16 cellular contexts compared by ENCODE assay signal in genomic region chr4:26136615-26137014, GRCh38.
A peak's percentile ranks its signal among the peaks of the same experiment; 100 is the strongest.
DNase-seq lines count a peak whose midpoint lies in the region; ATAC-seq and TF ChIP-seq lines count a peak whose summit lies in the region.
"Had no signal": no experiment of that assay in that cellular context is flagged by ENCODE, and none has a peak within 500 bp of the region (broad histone marks: within the 10 kb centered on the region; RNA-seq: fewer than 3 reads in every experiment).

No MANE protein-coding gene starts in this region.

- H3K4me1 ChIP-seq in uterus: no peaks in the 10 kb centered on the region

- H3K27ac Mint-ChIP-seq in stimulated activated naive CD8-positive, alpha-beta T cell treated with anti-CD3 and anti-CD28 coated beads, Interleukin-15, Interleukin-2, amounts not matched to agents 100 ng/mL and 50 ng/mL, for 24 hours: peak overlapping the region; percentile 4
- H3K27ac Mint-ChIP-seq in activated T-helper 1 cell treated with anti-CD3 and anti-CD28 coated beads, Interleukin-12 subunit alpha, Interleukin-12 subunit beta, Interleukin-2, Interleukin-4 antibody, amounts not matched to agents 30 ng/mL and 10 ng/mL and 1 ng/mL, durations not matched to agents 14 hours and 24 hours and 36 hours: peak overlapping the region; percentile 42
- peak overlapping the region; percentile 26 for H3K27ac Mint-ChIP-seq in progenitor cell of endocrine pancreas
- no peak overlapping the region for H3K27ac Mint-ChIP-seq in glutamatergic neuron (ENCODE audit: unreplicated experiment)
- H3K27ac Mint-ChIP-seq: CD4-positive, alpha-beta memory T cell; GM23338 had no signal

- H3K36me3 ChIP-seq in uterus: no peaks in the 10 kb centered on the region
- H3K36me3 ChIP-seq: BLaER1 had no signal

- H3K4me3 Mint-ChIP-seq in stimulated activated naive CD8-positive, alpha-beta T cell treated with anti-CD3 and anti-CD28 coated beads, Interleukin-15, Interleukin-2, amounts not matched to agents 100 ng/mL and 50 ng/mL, for 24 hours: no peak overlapping the region
- no peak overlapping the region for H3K4me3 Mint-ChIP-seq in activated T-helper 1 cell treated with anti-CD3 and anti-CD28 coated beads, Interleukin-12 subunit alpha, Interleukin-12 subunit beta, Interleukin-2, Interleukin-4 antibody, amounts not matched to agents 30 ng/mL and 10 ng/mL and 1 ng/mL, durations not matched to agents 14 hours and 24 hours and 36 hours
- no peak overlapping the region for H3K4me3 Mint-ChIP-seq in progenitor cell of endocrine pancreas (ENCODE audit: low read depth)
- no peak overlapping the region for H3K4me3 Mint-ChIP-seq in glutamatergic neuron (ENCODE audit: unreplicated experiment)
- H3K4me3 Mint-ChIP-seq: CD14-positive monocyte; CD4-positive, alpha-beta memory T cell; GM23338 had no signal

- TF ChIP-seq CTCF in progenitor cell of endocrine pancreas (IDR thresholded peaks at IDR 0.05; ENCODE audit: unreplicated experiment): no peak
- no peak for TF ChIP-seq CTCF in uterus (IDR thresholded peaks at IDR 0.05)
- TF ChIP-seq CTCF in glutamatergic neuron (IDR thresholded peaks at IDR 0.05; ENCODE audit: partially characterized antibody, unreplicated experiment): no peak

- ATAC-seq in stimulated activated naive CD8-positive, alpha-beta T cell treated with anti-CD3 and anti-CD28 coated beads, Interleukin-15, Interleukin-2, amounts not matched to agents 100 U/mL and 50 U/mL, for 24 hours: no peak
- ATAC-seq: GM23338 had no signal

- H3K27ac ChIP-seq in uterus: no peak overlapping the region
- H3K27ac ChIP-seq: BLaER1 had no signal

- intact Hi-C loops in activated T-helper 1 cell treated with anti-CD3 and anti-CD28 coated beads, Interleukin-12 subunit alpha, Interleukin-12 subunit beta, Interleukin-2, Interleukin-4 antibody, amounts not matched to agents 30 ng/mL and 10 ng/mL and 1 ng/mL, durations not matched to agents 14 hours and 24 hours and 36 hours (cut with micrococcal nuclease): no loop called here
- intact Hi-C loops in uterus (cut with DNase I; ENCODE audit: low total_unique reads): no loop called here

- TF ChIP-seq POLR2A in uterus (IDR thresholded peaks at IDR 0.05): no peak

- no peak overlapping the region for H3K4me3 ChIP-seq in uterus
- H3K4me3 ChIP-seq: BLaER1, GM23338 had no signal

- DNase-seq in stimulated activated naive CD8-positive, alpha-beta T cell treated with anti-CD3 and anti-CD28 coated beads, Interleukin-15, Interleukin-2, amounts not matched to agents 100 U/mL and 50 U/mL, for 24 hours: no peak
- DNase-seq in activated T-helper 1 cell treated with anti-CD3 and anti-CD28 coated beads, Interleukin-12 subunit alpha, Interleukin-12 subunit beta, Interleukin-2, Interleukin-4 antibody, amounts not matched to agents 30 ng/mL and 10 ng/mL and 1 ng/mL, durations not matched to agents 14 hours and 24 hours and 36 hours (ENCODE audit: low spot score): no peak
- DNase-seq in progenitor cell of endocrine pancreas (ENCODE audit: low spot score, unreplicated experiment): no peak
- no peak for DNase-seq in uterus
- no peak for DNase-seq in NCI-H774 (lab: John Stamatoyannopoulos, UW)
- DNase-seq in glutamatergic neuron: no peak
- DNase-seq: 8988T; CD4-positive, alpha-beta memory T cell; DMS153; DMS79; GDM1; HCEC 1CT had no signal

- H3K9me3 ChIP-seq in uterus: no peaks in the 10 kb centered on the region

- no peaks in the 10 kb centered on the region for H3K36me3 Mint-ChIP-seq in stimulated activated naive CD8-positive, alpha-beta T cell treated with anti-CD3 and anti-CD28 coated beads, Interleukin-15, Interleukin-2, amounts not matched to agents 100 ng/mL and 50 ng/mL, for 24 hours (ENCODE audit: low read depth)
- peaks cover 29% of the 10 kb centered on the region for H3K36me3 Mint-ChIP-seq in activated T-helper 1 cell treated with anti-CD3 and anti-CD28 coated beads, Interleukin-12 subunit alpha, Interleukin-12 subunit beta, Interleukin-2, Interleukin-4 antibody, amounts not matched to agents 30 ng/mL and 10 ng/mL and 1 ng/mL, durations not matched to agents 14 hours and 24 hours and 36 hours (ENCODE audit: low read depth)
- H3K36me3 Mint-ChIP-seq in progenitor cell of endocrine pancreas (ENCODE audit: insufficient read depth) (no peaks in the 10 kb centered on the region), glutamatergic neuron (ENCODE audit: unreplicated experiment) (peaks cover 5% of the 10 kb centered on the region)
- H3K36me3 Mint-ChIP-seq: CD14-positive monocyte; CD4-positive, alpha-beta memory T cell had no signal

- peaks cover 43% of the 10 kb centered on the region for H3K4me1 Mint-ChIP-seq in stimulated activated naive CD8-positive, alpha-beta T cell treated with anti-CD3 and anti-CD28 coated beads, Interleukin-15, Interleukin-2, amounts not matched to agents 100 ng/mL and 50 ng/mL, for 24 hours (ENCODE audit: low read depth)
- H3K4me1 Mint-ChIP-seq in activated T-helper 1 cell treated with anti-CD3 and anti-CD28 coated beads, Interleukin-12 subunit alpha, Interleukin-12 subunit beta, Interleukin-2, Interleukin-4 antibody, amounts not matched to agents 30 ng/mL and 10 ng/mL and 1 ng/mL, durations not matched to agents 14 hours and 24 hours and 36 hours (ENCODE audit: low read depth): peaks cover 67% of the 10 kb centered on the region
- H3K4me1 Mint-ChIP-seq in progenitor cell of endocrine pancreas (ENCODE audit: low read depth) (peaks cover 11% of the 10 kb centered on the region), glutamatergic neuron (ENCODE audit: low read depth, unreplicated experiment) (peaks cover 9% of the 10 kb centered on the region)

- no peaks in the 10 kb centered on the region for H3K27me3 Mint-ChIP-seq in stimulated activated naive CD8-positive, alpha-beta T cell treated with anti-CD3 and anti-CD28 coated beads, Interleukin-15, Interleukin-2, amounts not matched to agents 100 ng/mL and 50 ng/mL, for 24 hours
- H3K27me3 Mint-ChIP-seq in activated T-helper 1 cell treated with anti-CD3 and anti-CD28 coated beads, Interleukin-12 subunit alpha, Interleukin-12 subunit beta, Interleukin-2, Interleukin-4 antibody, amounts not matched to agents 30 ng/mL and 10 ng/mL and 1 ng/mL, durations not matched to agents 14 hours and 24 hours and 36 hours (ENCODE audit: insufficient read depth): no peaks in the 10 kb centered on the region
- no peaks in the 10 kb centered on the region for H3K27me3 Mint-ChIP-seq in progenitor cell of endocrine pancreas
- peaks cover 4% of the 10 kb centered on the region for H3K27me3 Mint-ChIP-seq in glutamatergic neuron (ENCODE audit: unreplicated experiment)
- H3K27me3 Mint-ChIP-seq: CD4-positive, alpha-beta memory T cell had no signal

- H3K27me3 ChIP-seq in uterus: no peaks in the 10 kb centered on the region
- H3K27me3 ChIP-seq: BLaER1 had no signal

- no peaks in the 10 kb centered on the region for H3K9me3 Mint-ChIP-seq in stimulated activated naive CD8-positive, alpha-beta T cell treated with anti-CD3 and anti-CD28 coated beads, Interleukin-15, Interleukin-2, amounts not matched to agents 100 ng/mL and 50 ng/mL, for 24 hours
- H3K9me3 Mint-ChIP-seq in activated T-helper 1 cell treated with anti-CD3 and anti-CD28 coated beads, Interleukin-12 subunit alpha, Interleukin-12 subunit beta, Interleukin-2, Interleukin-4 antibody, amounts not matched to agents 30 ng/mL and 10 ng/mL and 1 ng/mL, durations not matched to agents 14 hours and 24 hours and 36 hours: peaks cover 38% of the 10 kb centered on the region
- H3K9me3 Mint-ChIP-seq in progenitor cell of endocrine pancreas (ENCODE audit: low read depth) (no peaks in the 10 kb centered on the region), glutamatergic neuron (ENCODE audit: unreplicated experiment) (peaks cover 8% of the 10 kb centered on the region)
- H3K9me3 Mint-ChIP-seq: GM23338 had no signal
